Comparison of ENCODE assay signal across 7 cellular contexts in the genomic region with DNA sequence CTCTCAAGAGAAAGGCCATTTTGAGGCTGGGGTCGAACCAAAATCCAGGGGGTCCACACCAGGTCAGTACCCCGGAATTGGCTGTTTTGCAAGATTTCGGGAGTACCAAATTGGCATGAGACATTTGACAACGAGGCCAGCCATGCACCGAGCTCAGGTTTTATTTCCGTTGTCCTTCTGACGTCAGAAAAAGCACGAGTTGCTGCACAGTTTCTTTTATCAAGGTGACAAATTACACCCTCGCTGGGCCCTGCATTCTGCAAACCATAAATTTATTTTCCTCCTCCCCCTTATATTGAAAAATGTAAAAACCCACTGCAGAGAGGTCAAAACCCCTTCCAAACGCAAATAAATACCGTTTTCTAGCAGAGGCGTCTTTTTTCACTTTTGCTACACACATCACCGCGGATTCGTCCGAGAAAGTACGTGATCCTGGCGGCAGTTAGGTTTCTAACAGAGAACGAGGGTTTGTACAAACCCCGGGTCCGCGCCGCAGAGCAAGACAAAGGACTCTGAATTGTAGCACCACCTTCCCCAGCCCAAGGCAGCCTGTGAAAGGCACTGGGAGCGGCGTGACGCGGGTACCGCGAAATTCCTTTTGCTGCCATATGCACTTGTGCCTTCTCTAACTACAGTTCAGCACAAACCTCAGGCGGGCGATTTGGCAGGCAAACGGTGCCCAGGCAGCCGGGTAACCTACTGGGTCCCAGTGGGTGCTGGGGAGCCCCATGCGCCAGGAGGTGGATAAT. TPM values are rescaled to one million over a fixed set of nuclear protein-coding genes. Genes with fewer than 3 reads are reported as not detected.
A peak's percentile ranks its signal among the peaks of the same experiment; 100 is the strongest.
DNase-seq lines count a peak whose midpoint lies in the region; ATAC-seq and TF ChIP-seq lines count a peak whose summit lies in the region.

No MANE protein-coding gene starts in this region.

- in situ Hi-C loops in GM13977 (cut with MboI; ENCODE audit: low pct_unique_long_range_greater_than_20kb, low sequenced_read_pairs, unreplicated experiment): loop anchor here (10.0 kb wide), 2 partner anchors 52 to 112 kb away; no protein-coding TSS in a partner anchor

- peak; percentile 47 for DNase-seq in GM13977 (ENCODE audit: low spot score)
- DNase-seq in NCI-H2227 (lab: John Stamatoyannopoulos, UW; ENCODE audit: unreplicated experiment): peak; percentile 66
- DNase-seq in activated CD8-positive, alpha-beta memory T cell treated with anti-CD3 and anti-CD28 coated beads, Interleukin-2, amount 50 U/mL, for 4 hours: peak; percentile 60
- no peak for DNase-seq in epithelial cell of prostate (ENCODE audit: low read depth, low spot score)
- DNase-seq in mucosa of gallbladder (ENCODE audit: low spot score): peak; percentile 57
- DNase-seq in stimulated activated CD8-positive, alpha-beta memory T cell treated with anti-CD3 and anti-CD28 coated beads, Interleukin-4, amount 100 ng/mL, for 1 hour (ENCODE audit: low read depth in 2 of 2, low spot score in 1 of 2): peak; percentile 28 to 44

- peak overlapping the region; percentile 97 for H3K27ac ChIP-seq in epithelial cell of prostate

- no peak for ATAC-seq in GM18858 (IDR thresholded peaks at IDR 0.05; ENCODE audit: unreplicated experiment)

- no peak for TF ChIP-seq CTCF in GM13977 (IDR thresholded peaks at IDR 0.05; ENCODE audit: extremely low read depth, insufficient read depth, missing control alignments)

RNA-seq across cellular contexts. Expression of gene SLC38A1, which starts 1.8 kb away (rescaled TPM):
- 70.2 TPM for total RNA-seq in mucosa of gallbladder
